Comparison of ENCODE assay signal across 24 cellular contexts in the genomic region with DNA sequence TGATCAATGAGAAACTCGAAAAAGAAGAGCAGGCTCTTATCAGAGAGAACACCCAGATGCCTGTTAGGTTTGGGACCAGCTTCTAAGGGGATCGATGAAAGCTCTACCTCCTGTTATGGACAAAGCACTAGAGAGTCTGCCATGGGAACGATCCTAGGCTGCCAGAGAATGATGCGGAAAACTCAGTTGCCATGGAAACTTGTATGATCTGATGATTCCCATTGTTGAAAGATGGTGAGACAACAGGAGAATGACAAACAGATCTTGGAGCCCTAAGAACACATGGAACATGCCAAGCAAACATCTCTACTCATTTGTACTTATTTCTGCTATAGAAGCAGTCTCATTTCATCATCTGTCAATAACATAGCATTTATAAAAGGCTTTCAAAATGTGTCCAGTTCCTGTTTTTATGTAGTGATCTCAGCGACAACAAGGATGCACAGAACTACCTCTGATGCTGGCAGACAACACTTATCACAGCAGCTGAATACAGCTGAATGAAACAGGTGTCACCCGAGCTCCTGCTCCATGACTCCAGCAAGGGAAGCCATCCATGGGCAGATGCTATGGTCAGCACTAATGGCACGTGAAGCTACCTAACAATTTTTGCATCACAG. TPM values are rescaled to one million over a fixed set of nuclear protein-coding genes. Genes with fewer than 3 reads are reported as not detected.
A peak's percentile ranks its signal among the peaks of the same experiment; 100 is the strongest.
DNase-seq lines count a peak whose midpoint lies in the region; ATAC-seq, FAIRE-seq and TF ChIP-seq lines count a peak whose summit lies in the region.
"Had no signal": no experiment of that assay in that cellular context is flagged by ENCODE, and none has a peak within 500 bp of the region (broad histone marks: within the 10 kb centered on the region; RNA-seq: fewer than 3 reads in every experiment).

No MANE protein-coding gene starts in this region.

- H3K4me2 ChIP-seq in GM12878 (ENCODE audit: control insufficient read depth, insufficient read depth): no peak overlapping the region

- H3K36me3 ChIP-seq in GM12878 (ENCODE audit: control insufficient read depth in 2 of 2, insufficient read depth in 2 of 2, low read length in 1 of 2): no peaks in the 10 kb centered on the region
- H3K36me3 ChIP-seq: SJCRH30 had no signal

- intact Hi-C loops in GM12878 (cut with micrococcal nuclease; ENCODE audit: unreplicated experiment): no loop called here

- no peak overlapping the region for H3K27ac ChIP-seq in GM12878 (ENCODE audit: control insufficient read depth, insufficient read depth)
- H3K27ac ChIP-seq: RWPE1, SJCRH30 had no signal

- H3K27me3 ChIP-seq in GM12878 (replicated peaks in 1 of 2; ENCODE audit: control insufficient read depth in 2 of 2, insufficient read depth in 2 of 2, low read length in 1 of 2): no peaks in the 10 kb centered on the region
- H3K27me3 ChIP-seq: SJCRH30 had no signal

- no peaks in the 10 kb centered on the region for H3K79me2 ChIP-seq in GM12878 (ENCODE audit: control insufficient read depth, insufficient read depth, low read length)

- ATAC-seq in GM12878 (peak; percentile 43; the same call in 2 of the 3 replicates), HG03196 (IDR thresholded peaks at IDR 0.05; ENCODE audit: unreplicated experiment) (no peak), HG02610 (IDR thresholded peaks at IDR 0.05; ENCODE audit: unreplicated experiment) (no peak)
- ATAC-seq: HCT116, PC-3, T-helper 17 cell had no signal

- H3K4me3 ChIP-seq in GM12878: no peak overlapping the region
- H3K4me3 ChIP-seq: SJCRH30 had no signal

- SMC1A ChIA-PET in GM12878 (lab: Charles Lee; ENCODE audit: uncharacterized antibody, unreplicated experiment): interaction anchor here (1.0 to 2.5 kb wide), 3 partner anchors 10 to 12 kb away, joined by 3 to 8 read pairs (median 6); no protein-coding TSS in a partner anchor

- H3K27ac Mint-ChIP-seq in neural crest cell (ENCODE audit: unreplicated experiment): peak overlapping the region; percentile 60
- H3K27ac Mint-ChIP-seq: CD4-positive, alpha-beta T cell; T-helper 17 cell had no signal

- RAD21 ChIA-PET in GM12878 (lab: Charles Lee; ENCODE audit: unreplicated experiment): interaction anchor here (1.5 kb wide), 1 partner anchor 8 kb away, joined by 4 read pairs; no protein-coding TSS in a partner anchor

- peaks cover 3% of the 10 kb centered on the region for H3K36me3 Mint-ChIP-seq in neural crest cell (ENCODE audit: low read depth)

- CTCF ChIA-PET in GM12878 (lab: Yijun Ruan, JAX): interaction anchor here (1.0 to 3.2 kb wide), 3 partner anchors 10 to 87 kb away, joined by 3 to 17 read pairs (median 6); no protein-coding TSS in a partner anchor

- H3K9me3 Mint-ChIP-seq in neural crest cell: no peaks in the 10 kb centered on the region

- DNase-seq in NCI-H345 (lab: John Stamatoyannopoulos, UW) (peak; percentile 11), NCI-H345 treated with DMSO at 0.1 percent for 48 hours (lab: John Stamatoyannopoulos, UW; ENCODE audit: unreplicated experiment) (no peak), HTR-8/SVneo (ENCODE audit: insufficient read length, low spot score) (no peak), GM12878 (ENCODE audit: low read depth, low spot score) (no peak), neural crest cell (ENCODE audit: low read depth, low spot score) (no peak)
- no peak for DNase-seq in activated CD8-positive, alpha-beta memory T cell treated with anti-CD3 and anti-CD28 coated beads, Interleukin-2, amount 50 U/mL, for 48 hours
- DNase-seq: Caco-2; CD4-positive, alpha-beta T cell; DMS153; GOT3; Karpas-422; NCI-H1048; NCI-H146; NCI-H2029 treated with DMSO at 0.1 percent for 48 hours; NCI-H774; PC-3; SJCRH30; T-helper 17 cell had no signal

- H3K4me1 ChIP-seq in GM12878 (ENCODE audit: control insufficient read depth, insufficient read depth, low read length): no peaks in the 10 kb centered on the region
- H3K4me1 ChIP-seq: SJCRH30 had no signal

- no TSS peak for BruUV-seq in GM12878 (replicated peaks; lab: Mats Ljungman, UMichigan)

- no peaks in the 10 kb centered on the region for H3K9me3 ChIP-seq in GM12878 (replicated peaks; ENCODE audit: control insufficient read depth, insufficient read depth, low read length)
- H3K9me3 ChIP-seq: Caco-2, SJCRH30 had no signal

- peaks cover 31% of the 10 kb centered on the region for H3K4me1 Mint-ChIP-seq in neural crest cell
- H3K4me1 Mint-ChIP-seq: T-helper 17 cell had no signal

- FAIRE-seq in HTR-8/SVneo (lab: Jason Lieb, UNC) (peak; percentile 23), GM12878 (lab: Jason Lieb, UNC) (no peak)
- FAIRE-seq: GM12892 had no signal

- POLR2A ChIA-PET in GM12878 (lab: Charles Lee): no interaction called here

- 21% methylated on average over 7 of the region's 7 CpGs for WGBS in GM12878 (ENCODE audit: insufficient coverage, insufficient replicate concordance, low lambda C conversion rate, missing lambda C conversion rate)

- H2AFZ ChIP-seq in GM12878 (ENCODE audit: control insufficient read depth, low read depth, low read length): no peak overlapping the region

- no peak for TF ChIP-seq RAD21 in GM12878 (IDR thresholded peaks at IDR 0.05; ENCODE audit: insufficient read depth, low read depth, low read length)

- H3K4me3 Mint-ChIP-seq in neural crest cell: no peak overlapping the region
- H3K4me3 Mint-ChIP-seq: CD4-positive, alpha-beta T cell; T-helper 17 cell had no signal

- TF ChIP-seq CTCF in GM12878 (IDR thresholded peaks at IDR 0.05 in 2 of 3, conservative IDR thresholded peaks at IDR 0.05 in 1 of 3; ENCODE audit: control insufficient read depth in 2 of 3, extremely low read depth in 1 of 3, insufficient read depth in 1 of 3, low read depth in 3 of 3, low read length in 3 of 3) (no peak), neural crest cell (conservative IDR thresholded peaks at IDR 0.05) (no peak)

- no peak for TF ChIP-seq EP300 in GM12878 (IDR thresholded peaks at IDR 0.05; ENCODE audit: borderline replicate concordance in 1 of 2, control insufficient read depth in 1 of 2, low read depth in 2 of 2, low read length in 2 of 2)

- H3K9ac ChIP-seq in GM12878 (ENCODE audit: control insufficient read depth, insufficient read depth, low read length): no peak overlapping the region

- no peaks in the 10 kb centered on the region for H4K20me1 ChIP-seq in GM12878 (ENCODE audit: control insufficient read depth, insufficient read depth)

- no peaks in the 10 kb centered on the region for H3K27me3 Mint-ChIP-seq in neural crest cell (ENCODE audit: low read depth)
- H3K27me3 Mint-ChIP-seq: CD4-positive, alpha-beta T cell; T-helper 17 cell had no signal

- in situ Hi-C loops in GM12878 (cut with MboI): no loop called here

- TF ChIP-seq POLR2A in GM12878 (IDR thresholded peaks at IDR 0.05; ENCODE audit: low read depth, low read length): no peak

TF ChIP-seq in GM12878, 131 proteins besides CTCF, POLR2A, EP300 and RAD21:
- TF ChIP-seq, protein P1, sequence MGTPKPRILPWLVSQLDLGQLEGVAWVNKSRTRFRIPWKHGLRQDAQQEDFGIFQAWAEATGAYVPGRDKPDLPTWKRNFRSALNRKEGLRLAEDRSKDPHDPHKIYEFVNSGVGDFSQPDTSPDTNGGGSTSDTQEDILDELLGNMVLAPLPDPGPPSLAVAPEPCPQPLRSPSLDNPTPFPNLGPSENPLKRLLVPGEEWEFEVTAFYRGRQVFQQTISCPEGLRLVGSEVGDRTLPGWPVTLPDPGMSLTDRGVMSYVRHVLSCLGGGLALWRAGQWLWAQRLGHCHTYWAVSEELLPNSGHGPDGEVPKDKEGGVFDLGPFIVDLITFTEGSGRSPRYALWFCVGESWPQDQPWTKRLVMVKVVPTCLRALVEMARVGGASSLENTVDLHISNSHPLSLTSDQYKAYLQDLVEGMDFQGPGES (IDR thresholded peaks at IDR 0.05): no peak
- TF ChIP-seq MYC (IDR thresholded peaks at IDR 0.05; ENCODE audit: insufficient read depth, insufficient read length, insufficient replicate concordance, low read length, severe bottlenecking) (no peak), SPI1 (IDR thresholded peaks at IDR 0.05; ENCODE audit: borderline replicate concordance, insufficient read depth, low read depth, low read length) (peak; percentile 48; the same call in 1 of the 2 replicates), ZNF24 (IDR thresholded peaks at IDR 0.05) (no peak)

RNA-seq across cellular contexts. Expression of gene NCKAP5, which starts 59.6 kb away (rescaled TPM):
- 0.29 and 0.39 TPM in 2 replicates for total RNA-seq in GM12878 (2013; cell fraction: nucleolus; rRNA removed)
- 0.06 and 0.16 TPM in 2 replicates for total RNA-seq in GM12878 (2014; rRNA removed)
- 0.14 and 0.36 TPM in 2 replicates for total RNA-seq in GM12878 (2014; rRNA removed; fragmentation: Illumina TruSeq; extraction: Trizol)
- 0.35 and 0.44 TPM in 2 replicates for total RNA-seq in GM12878 (2021)
- polyA plus RNA-seq in GM12878 (2011; ENCODE audit: low read depth): not detected
- 0.37 and 0.73 TPM in 2 replicates for polyA plus RNA-seq in GM12878 (2011; rRNA removed)
- 0.30 and 0.31 TPM in 2 replicates for polyA plus RNA-seq in GM12878 (2011; cell fraction: cytosol; rRNA removed)
- polyA plus RNA-seq in GM12878 (2011; cell fraction: nucleus; rRNA removed): 0.41 and 0.46 TPM in 2 replicates
- polyA plus RNA-seq in GM12878 (2012): 0.04 and 0.27 TPM in 2 replicates
- polyA plus RNA-seq in GM12878 (2014; fragmentation: Illumina TruSeq; extraction: Trizol): 0.15 and 0.17 TPM in 2 replicates
- under 1 TPM; 0.06 to 0.09 TPM for polyA plus RNA-seq in GM12878 (2014; fragmentation: Nextera tagmentation; extraction: Ambion mirVana)
- 0.04 and 0.08 TPM in 2 replicates for polyA plus RNA-seq in GM12878 (2014; rRNA removed)
- under 1 TPM; 0.17 to 0.25 TPM for polyA plus RNA-seq in GM12878 (2016; fragmentation: Nextera tagmentation; extraction: Ambion mirVana)
- 0.66 and 2.0 TPM in 2 replicates for polyA minus RNA-seq in GM12878 (2011; rRNA and poly(A)+ RNA removed)
- 0.42 TPM in 1 of 2 replicates, not detected in the other for polyA minus RNA-seq in GM12878 (2011; cell fraction: cytosol; rRNA and poly(A)+ RNA removed)
- polyA minus RNA-seq in GM12878 (2011; cell fraction: nucleus; rRNA and poly(A)+ RNA removed): 1.6 and 2.3 TPM in 2 replicates
- 22.8 and 27.9 TPM in 2 replicates for total RNA-seq in neural crest cell
- total RNA-seq: CD4-positive, alpha-beta T cell; MCF 10A; SJCRH30; T-helper 17 cell had no signal

Comparison
In these comparisons a context has a peak if more than half of its experiments do, and no peak if none do; other contexts are left out.
1. RNA of gene NCKAP5, which starts 59.6 kb away (total RNA-seq): 22.8 to 27.9 TPM in neural crest cell; 0.06 to 0.44 TPM in GM12878; every median in the first group is over 10 times any median in the second.